ENCODE assay signal across 8 cellular contexts in the genomic region with DNA sequence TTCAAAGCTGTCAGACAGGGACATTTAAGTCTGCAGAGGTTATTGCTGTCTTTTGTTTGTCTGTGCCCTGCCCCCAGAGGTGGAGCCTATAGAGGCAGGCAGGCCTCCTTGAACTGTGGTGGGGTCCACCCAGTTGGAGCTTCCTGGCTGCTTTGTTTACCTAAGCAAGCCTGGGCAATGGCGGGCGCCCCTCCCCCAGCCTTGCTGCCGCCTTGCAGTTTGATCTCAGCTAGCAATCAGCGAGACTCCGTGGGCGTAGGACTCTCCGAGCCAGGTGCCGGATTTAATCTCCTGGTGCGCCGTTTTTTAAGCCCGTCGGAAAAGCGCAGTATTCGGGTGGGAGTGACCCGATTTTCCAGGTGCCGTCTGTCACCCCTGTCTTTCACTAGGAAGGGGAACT.
DNase-seq lines count a peak whose midpoint lies in the region; ATAC-seq, FAIRE-seq and TF ChIP-seq lines count a peak whose summit lies in the region.
"Not testable (repeated sequence)": the region's sequence is repeated elsewhere in the genome, so short reads cannot be mapped to it uniquely, and the experiment has no call there.

No MANE protein-coding gene starts in this region.

- not testable (repeated sequence) for H2AFZ ChIP-seq in HepG2 (ENCODE audit: low read length); neural progenitor cell (replicated peaks)

- not testable (repeated sequence) for H4K20me1 ChIP-seq in HepG2 (ENCODE audit: insufficient read depth, low read length); neural progenitor cell (ENCODE audit: low read depth)

- not testable (repeated sequence) for H3K36me3 ChIP-seq in ES-I3 (ENCODE audit: insufficient read depth, low read length); colonic mucosa; neural progenitor cell
- H3K36me3 ChIP-seq in HUES6 (ENCODE audit: control insufficient read depth, insufficient read depth, low read length) = peaks cover 23% of the 10 kb centered on the region
- H3K36me3 ChIP-seq in HepG2 (replicated peaks in 1 of 2; ENCODE audit: control insufficient read depth in 1 of 2, insufficient read depth in 2 of 2, low read length in 2 of 2) = peaks cover 8 to 38% of the 10 kb centered on the region in 2 experiments

- not testable (repeated sequence) for H3K4me2 ChIP-seq in HepG2 (ENCODE audit: low read depth, low read length)
- H3K4me2 ChIP-seq in neural progenitor cell = peak overlapping the region; percentile 31

- not testable (repeated sequence) for FAIRE-seq in HepG2 (lab: Jason Lieb, UNC)

- TF ChIP-seq EP300 in HepG2 (IDR thresholded peaks at IDR 0.05; ENCODE audit: low read depth in 2 of 2, low read length in 2 of 2); HepG2 (CRISPR knock-in tag; IDR thresholded peaks at IDR 0.05; ENCODE audit: borderline replicate concordance): not testable (repeated sequence)

- H3K9me3 ChIP-seq in ES-I3 (ENCODE audit: control insufficient read depth, insufficient read depth, low read length); HUES6 (ENCODE audit: control insufficient read depth, insufficient read depth, low read depth, low read length); colonic mucosa; HepG2 (ENCODE audit: low read length); neural progenitor cell (ENCODE audit: low read depth): not testable (repeated sequence)

- TF ChIP-seq RAD21 in HepG2 (CRISPR knock-in tag; IDR thresholded peaks at IDR 0.05) = not testable (repeated sequence)

- H3K9ac ChIP-seq in ES-I3 (ENCODE audit: low read depth, low read length) (peak overlapping the region; percentile 30; the same call in 1 of the 2 replicates), HUES6 (ENCODE audit: low read length) (peak overlapping the region; percentile 48)
- H3K9ac ChIP-seq in colonic mucosa (ENCODE audit: low read depth in 2 of 2, low read length in 2 of 2); HepG2 (ENCODE audit: insufficient read depth, low read depth, low read length); neural progenitor cell: not testable (repeated sequence)

- peaks cover 28% of the 10 kb centered on the region for H3K4me1 Mint-ChIP-seq in Calu3 (ENCODE audit: low read depth, unreplicated experiment)
- peaks cover 29% of the 10 kb centered on the region for H3K4me1 Mint-ChIP-seq in neural progenitor cell

- POLR2A ChIA-PET in HepG2 (lab: Yijun Ruan, JAX) = not testable (repeated sequence)

- peak; percentile 9 for DNase-seq in Calu3
- DNase-seq in NCI-H69 (lab: John Stamatoyannopoulos, UW) = peak; percentile 6
- DNase-seq in colonic mucosa = peak; percentile 58
- DNase-seq in iPS DF 19.7 (ENCODE audit: low read depth, low spot score) = peak; percentile 28
- DNase-seq in HepG2 (ENCODE audit: low spot score); neural progenitor cell (ENCODE audit: low spot score): not testable (repeated sequence)

- not testable (repeated sequence) for H3K9me3 Mint-ChIP-seq in Calu3 (ENCODE audit: low read depth, unreplicated experiment); neural progenitor cell

- ATAC-seq in HepG2 = not testable (repeated sequence)

- H3K27me3 Mint-ChIP-seq in Calu3 (ENCODE audit: unreplicated experiment); neural progenitor cell (ENCODE audit: insufficient read depth, low read depth): not testable (repeated sequence)

- H3K27me3 ChIP-seq in HUES6 (ENCODE audit: control insufficient read depth, insufficient read depth, low read length); colonic mucosa; HepG2 (ENCODE audit: control insufficient read depth in 1 of 2, insufficient read depth in 2 of 2, low read length in 2 of 2); neural progenitor cell: not testable (repeated sequence)

- H3K27ac Mint-ChIP-seq in Calu3 (ENCODE audit: unreplicated experiment); neural progenitor cell: not testable (repeated sequence)

- peaks cover 10% of the 10 kb centered on the region for H3F3A ChIP-seq in neural progenitor cell (ENCODE audit: low read depth)

- WGBS in HepG2 (ENCODE audit: low lambda C conversion rate) = 95% methylated on average over 13 of the region's 16 CpGs

- in situ Hi-C loops in HepG2 (cut with HindIII; ENCODE audit: extremely low pct_ligation_motif_present, low pct_unique_long_range_greater_than_20kb) = not testable (repeated sequence)

- H3K4me3 ChIP-seq in HUES6 (ENCODE audit: low read depth, low read length) = 0 out of 2 replicates have a peak overlapping the region, but pooled peaks have one; percentile 26
- H3K4me3 ChIP-seq in colonic mucosa; HepG2 (replicated peaks in 1 of 3; ENCODE audit: insufficient read depth in 1 of 3, low read depth in 2 of 3, low read length in 3 of 3); neural progenitor cell: not testable (repeated sequence)

- TF ChIP-seq POLR2A in HepG2 (IDR thresholded peaks at IDR 0.05; ENCODE audit: insufficient read depth in 1 of 2, low read depth in 2 of 2, low read length in 2 of 2) = not testable (repeated sequence)

- H3K36me3 Mint-ChIP-seq in Calu3 (ENCODE audit: insufficient read depth, unreplicated experiment) = peaks cover 11% of the 10 kb centered on the region
- not testable (repeated sequence) for H3K36me3 Mint-ChIP-seq in neural progenitor cell

- H3K79me2 ChIP-seq in HepG2 (ENCODE audit: insufficient read depth, low read length); neural progenitor cell (ENCODE audit: low read depth): not testable (repeated sequence)

- H3K4me3 Mint-ChIP-seq in Calu3 (ENCODE audit: low read depth, unreplicated experiment) = peak overlapping the region; percentile 60
- H3K4me3 Mint-ChIP-seq in neural progenitor cell = not testable (repeated sequence)

- BruUV-seq in Calu3 (replicated peaks; lab: Mats Ljungman, UMichigan); HepG2 (replicated peaks; lab: Mats Ljungman, UMichigan): not testable (repeated sequence)

- not testable (repeated sequence) for H3K4me1 ChIP-seq in ES-I3 (ENCODE audit: insufficient read depth, low read length); colonic mucosa; HepG2 (ENCODE audit: insufficient read depth, low read length)
- H3K4me1 ChIP-seq in HUES6 (ENCODE audit: control insufficient read depth, insufficient read depth, low read length) (peaks cover 23% of the 10 kb centered on the region), neural progenitor cell (peaks cover 27% of the 10 kb centered on the region)

- intact Hi-C loops in Calu3 (cut with micrococcal nuclease; ENCODE audit: unreplicated experiment); colonic mucosa (cut with DNase I); HepG2 (cut with micrococcal nuclease; ENCODE audit: unreplicated experiment): not testable (repeated sequence)

- CTCF ChIA-PET in Calu3 (lab: Charles Lee) = interaction anchor here (0.7 kb wide), 1 partner anchor 313 kb away, joined by 3 read pairs; no protein-coding TSS in a partner anchor
- CTCF ChIA-PET in HepG2 (lab: Yijun Ruan, JAX; ENCODE audit: low intra/inter-chr PET ratio, low total read pairs) = not testable (repeated sequence)

- 0 out of 2 replicates have a peak overlapping the region, but pooled peaks have one; percentile 56 for H3K27ac ChIP-seq in HUES6 (ENCODE audit: low read depth, low read length)
- not testable (repeated sequence) for H3K27ac ChIP-seq in colonic mucosa; HepG2 (ENCODE audit: extremely low read length, insufficient read depth, low read length); neural progenitor cell

- TF ChIP-seq CTCF in Calu3 (IDR thresholded peaks at IDR 0.05; ENCODE audit: unreplicated experiment); colonic mucosa (IDR thresholded peaks at IDR 0.05); HepG2 (CRISPR knock-in tag; IDR thresholded peaks at IDR 0.05); neural progenitor cell (IDR thresholded peaks at IDR 0.05): not testable (repeated sequence)

TF ChIP-seq in HepG2, 621 proteins besides CTCF, POLR2A, EP300 and RAD21 (continues in another document):
- peak; percentile 34; the same call in 1 of the 2 replicates for TF ChIP-seq HOXA3 (CRISPR knock-in tag; IDR thresholded peaks at IDR 0.05)
- not testable (repeated sequence) for TF ChIP-seq FOXA1 (IDR thresholded peaks at IDR 0.05)
- TF ChIP-seq FOXA1 (CRISPR knock-in tag; IDR thresholded peaks at IDR 0.05) = peak; percentile 33; the same call in 1 of the 2 replicates
- TF ChIP-seq, protein P1, sequence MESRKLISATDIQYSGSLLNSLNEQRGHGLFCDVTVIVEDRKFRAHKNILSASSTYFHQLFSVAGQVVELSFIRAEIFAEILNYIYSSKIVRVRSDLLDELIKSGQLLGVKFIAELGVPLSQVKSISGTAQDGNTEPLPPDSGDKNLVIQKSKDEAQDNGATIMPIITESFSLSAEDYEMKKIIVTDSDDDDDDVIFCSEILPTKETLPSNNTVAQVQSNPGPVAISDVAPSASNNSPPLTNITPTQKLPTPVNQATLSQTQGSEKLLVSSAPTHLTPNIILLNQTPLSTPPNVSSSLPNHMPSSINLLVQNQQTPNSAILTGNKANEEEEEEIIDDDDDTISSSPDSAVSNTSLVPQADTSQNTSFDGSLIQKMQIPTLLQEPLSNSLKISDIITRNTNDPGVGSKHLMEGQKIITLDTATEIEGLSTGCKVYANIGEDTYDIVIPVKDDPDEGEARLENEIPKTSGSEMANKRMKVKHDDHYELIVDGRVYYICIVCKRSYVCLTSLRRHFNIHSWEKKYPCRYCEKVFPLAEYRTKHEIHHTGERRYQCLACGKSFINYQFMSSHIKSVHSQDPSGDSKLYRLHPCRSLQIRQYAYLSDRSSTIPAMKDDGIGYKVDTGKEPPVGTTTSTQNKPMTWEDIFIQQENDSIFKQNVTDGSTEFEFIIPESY (CRISPR knock-in tag; IDR thresholded peaks at IDR 0.05) = peak; percentile 79
- TF ChIP-seq ZMYM4 (CRISPR knock-in tag; IDR thresholded peaks at IDR 0.05) = peak; percentile 74; the same call in 1 of the 2 replicates
- 0 out of 2 replicates have a peak, but pooled peaks have one; percentile 22 for TF ChIP-seq POGZ (CRISPR knock-in tag; IDR thresholded peaks at IDR 0.05)
